ENCODE assay signal across 23 cellular contexts in genomic region chr1:247100676-247101279, GRCh38. TPM values are rescaled to one million over a fixed set of nuclear protein-coding genes. Genes with fewer than 3 reads are reported as not detected.
DNase-seq lines count a peak whose midpoint lies in the region; FAIRE-seq and TF ChIP-seq lines count a peak whose summit lies in the region.
"Had no signal": no experiment of that assay in that cellular context is flagged by ENCODE, and none has a peak within 500 bp of the region (broad histone marks: within the 10 kb centered on the region; RNA-seq: fewer than 3 reads in every experiment).

No MANE protein-coding gene starts in this region.

- H3K4me1 Mint-ChIP-seq in activated naive CD8-positive, alpha-beta T cell (ENCODE audit: low read depth), result peaks cover 20% of the 10 kb centered on the region
- H3K4me1 Mint-ChIP-seq in activated naive CD8-positive, alpha-beta T cell treated with anti-CD3 and anti-CD28 coated beads for 36 hours, result peaks cover 7% of the 10 kb centered on the region
- H3K4me1 Mint-ChIP-seq in activated T-helper 1 cell treated with anti-CD3 and anti-CD28 coated beads, Interleukin-12 subunit alpha, Interleukin-12 subunit beta, Interleukin-2, Interleukin-4 antibody, amounts not matched to agents 30 ng/mL and 10 ng/mL and 1 ng/mL, durations not matched to agents 14 hours and 24 hours and 36 hours (ENCODE audit: low read depth), result peaks cover 15% of the 10 kb centered on the region
- H3K4me1 Mint-ChIP-seq in endothelial cell (ENCODE audit: unreplicated experiment) (peaks cover 8% of the 10 kb centered on the region), type B pancreatic cell (ENCODE audit: unreplicated experiment) (peaks cover 16% of the 10 kb centered on the region), immature natural killer cell (peaks cover 20 to 30% of the 10 kb centered on the region in 2 donors)

- peak overlapping the region; percentile 3 for H3K4me3 Mint-ChIP-seq in activated naive CD8-positive, alpha-beta T cell
- no peak overlapping the region for H3K4me3 Mint-ChIP-seq in activated naive CD8-positive, alpha-beta T cell treated with anti-CD3 and anti-CD28 coated beads for 36 hours
- H3K4me3 Mint-ChIP-seq in activated T-helper 1 cell treated with anti-CD3 and anti-CD28 coated beads, Interleukin-12 subunit alpha, Interleukin-12 subunit beta, Interleukin-2, Interleukin-4 antibody, amounts not matched to agents 30 ng/mL and 10 ng/mL and 1 ng/mL, durations not matched to agents 14 hours and 24 hours and 36 hours, result peak overlapping the region; percentile 11
- H3K4me3 Mint-ChIP-seq in endothelial cell (ENCODE audit: unreplicated experiment), result peak overlapping the region; percentile 77
- peak overlapping the region; percentile 29 for H3K4me3 Mint-ChIP-seq in type B pancreatic cell
- no peak overlapping the region for H3K4me3 Mint-ChIP-seq in immature natural killer cell

- peaks cover 51% of the 10 kb centered on the region for H3K36me3 Mint-ChIP-seq in activated naive CD8-positive, alpha-beta T cell
- H3K36me3 Mint-ChIP-seq in activated naive CD8-positive, alpha-beta T cell treated with anti-CD3 and anti-CD28 coated beads for 36 hours, result peaks cover 77% of the 10 kb centered on the region
- peaks cover 52% of the 10 kb centered on the region for H3K36me3 Mint-ChIP-seq in activated T-helper 1 cell treated with anti-CD3 and anti-CD28 coated beads, Interleukin-12 subunit alpha, Interleukin-12 subunit beta, Interleukin-2, Interleukin-4 antibody, amounts not matched to agents 30 ng/mL and 10 ng/mL and 1 ng/mL, durations not matched to agents 14 hours and 24 hours and 36 hours (ENCODE audit: low read depth)
- H3K36me3 Mint-ChIP-seq in endothelial cell (ENCODE audit: low read depth, unreplicated experiment) (peaks cover 55% of the 10 kb centered on the region), type B pancreatic cell (peaks cover 55% of the 10 kb centered on the region), immature natural killer cell (peaks cover 45 to 55% (median 54%) of the 10 kb centered on the region in 3 donors)

- H3K27ac Mint-ChIP-seq in activated naive CD8-positive, alpha-beta T cell, result no peak overlapping the region
- no peak overlapping the region for H3K27ac Mint-ChIP-seq in activated naive CD8-positive, alpha-beta T cell treated with anti-CD3 and anti-CD28 coated beads for 36 hours
- H3K27ac Mint-ChIP-seq in activated T-helper 1 cell treated with anti-CD3 and anti-CD28 coated beads, Interleukin-12 subunit alpha, Interleukin-12 subunit beta, Interleukin-2, Interleukin-4 antibody, amounts not matched to agents 30 ng/mL and 10 ng/mL and 1 ng/mL, durations not matched to agents 14 hours and 24 hours and 36 hours, result no peak overlapping the region
- no peak overlapping the region for H3K27ac Mint-ChIP-seq in endothelial cell (ENCODE audit: unreplicated experiment)
- H3K27ac Mint-ChIP-seq in type B pancreatic cell, result no peak overlapping the region
- H3K27ac Mint-ChIP-seq in immature natural killer cell, result no peak overlapping the region
- H3K27ac Mint-ChIP-seq: CD4-positive, alpha-beta memory T cell had no signal

- H3K9me3 Mint-ChIP-seq in activated naive CD8-positive, alpha-beta T cell (ENCODE audit: low read depth), result peaks cover 25% of the 10 kb centered on the region
- peaks cover 57% of the 10 kb centered on the region for H3K9me3 Mint-ChIP-seq in activated naive CD8-positive, alpha-beta T cell treated with anti-CD3 and anti-CD28 coated beads for 36 hours
- peaks cover 63% of the 10 kb centered on the region for H3K9me3 Mint-ChIP-seq in activated T-helper 1 cell treated with anti-CD3 and anti-CD28 coated beads, Interleukin-12 subunit alpha, Interleukin-12 subunit beta, Interleukin-2, Interleukin-4 antibody, amounts not matched to agents 30 ng/mL and 10 ng/mL and 1 ng/mL, durations not matched to agents 14 hours and 24 hours and 36 hours
- peaks cover 14% of the 10 kb centered on the region for H3K9me3 Mint-ChIP-seq in endothelial cell (ENCODE audit: unreplicated experiment)
- H3K9me3 Mint-ChIP-seq in type B pancreatic cell, result peaks cover 10% of the 10 kb centered on the region
- peaks cover 25 to 69% (median 61%) of the 10 kb centered on the region in 6 donors for H3K9me3 Mint-ChIP-seq in immature natural killer cell

- intact Hi-C loops in activated T-helper 1 cell treated with anti-CD3 and anti-CD28 coated beads, Interleukin-12 subunit alpha, Interleukin-12 subunit beta, Interleukin-2, Interleukin-4 antibody, amounts not matched to agents 30 ng/mL and 10 ng/mL and 1 ng/mL, durations not matched to agents 14 hours and 24 hours and 36 hours (cut with micrococcal nuclease), result loop anchor here (5.0 kb wide), 2 partner anchors 232 to 533 kb away; partner anchors contain the start of genes CNST, TFB2M and ZNF496

- FAIRE-seq in GM19239 (lab: Jason Lieb, UNC), result no peak

- H3K27me3 Mint-ChIP-seq in activated naive CD8-positive, alpha-beta T cell, result no peaks in the 10 kb centered on the region
- no peaks in the 10 kb centered on the region for H3K27me3 Mint-ChIP-seq in activated naive CD8-positive, alpha-beta T cell treated with anti-CD3 and anti-CD28 coated beads for 36 hours
- H3K27me3 Mint-ChIP-seq in activated T-helper 1 cell treated with anti-CD3 and anti-CD28 coated beads, Interleukin-12 subunit alpha, Interleukin-12 subunit beta, Interleukin-2, Interleukin-4 antibody, amounts not matched to agents 30 ng/mL and 10 ng/mL and 1 ng/mL, durations not matched to agents 14 hours and 24 hours and 36 hours (ENCODE audit: insufficient read depth), result no peaks in the 10 kb centered on the region
- peaks cover 10% of the 10 kb centered on the region for H3K27me3 Mint-ChIP-seq in endothelial cell (ENCODE audit: unreplicated experiment)
- no peaks in the 10 kb centered on the region for H3K27me3 Mint-ChIP-seq in type B pancreatic cell
- H3K27me3 Mint-ChIP-seq in immature natural killer cell (ENCODE audit: low read depth in 3 of 3), result peaks cover 5 to 16% (median 6%) of the 10 kb centered on the region in 3 donors
- H3K27me3 Mint-ChIP-seq: CD4-positive, alpha-beta memory T cell had no signal

- no peak for DNase-seq in activated naive CD8-positive, alpha-beta T cell treated with anti-CD3 and anti-CD28 coated beads for 36 hours
- DNase-seq in activated T-helper 1 cell treated with anti-CD3 and anti-CD28 coated beads, Interleukin-12 subunit alpha, Interleukin-12 subunit beta, Interleukin-2, Interleukin-4 antibody, amounts not matched to agents 30 ng/mL and 10 ng/mL and 1 ng/mL, durations not matched to agents 14 hours and 24 hours and 36 hours (ENCODE audit: low spot score), result no peak
- DNase-seq in endothelial cell (ENCODE audit: low spot score), result no peak
- no peak for DNase-seq in type B pancreatic cell (ENCODE audit: extremely low spot score, unreplicated experiment)
- DNase-seq in AG08395 (ENCODE audit: low spot score), result no peak
- no peak for DNase-seq in immature natural killer cell
- no peak for DNase-seq in GM19239 (ENCODE audit: insufficient read length, low spot score)
- DNase-seq: 8988T; ACHN; CD4-positive, alpha-beta memory T cell; COR-L47; DMS53; KBM-7; MV-4-11; NCI-H1105; NCI-H1436 treated with DMSO at 0.1 percent for 48 hours; NCI-H2029; NCI-H446 treated with DMSO at 0.1 percent for 48 hours; NCI-H526; NCI-H82; NK-92 treated with Interleukin-12 subunit alpha and Interleukin-12 subunit beta, amount 100 ng/mL, for 24 hours; SHP77 had no signal

- TF ChIP-seq CTCF in endothelial cell (IDR thresholded peaks at IDR 0.05; ENCODE audit: unreplicated experiment) (no peak), type B pancreatic cell (conservative IDR thresholded peaks at IDR 0.05) (no peak)

RNA-seq across cellular contexts. Expression of gene ZNF669, which starts 3.4 kb away (rescaled TPM):
- 10 to 100 TPM in 1 of 2 experiments, 1 to 10 TPM in 1; 9.6 to 10.2 TPM for total RNA-seq in activated naive CD8-positive, alpha-beta T cell treated with anti-CD3 and anti-CD28 coated beads for 36 hours
- total RNA-seq in activated T-helper 1 cell treated with anti-CD3 and anti-CD28 coated beads, Interleukin-12 subunit alpha, Interleukin-12 subunit beta, Interleukin-2, Interleukin-4 antibody, amounts not matched to agents 30 ng/mL and 10 ng/mL and 1 ng/mL, durations not matched to agents 14 hours and 24 hours and 36 hours, result 8.0 and 9.5 TPM in 2 replicates
- 21.7 TPM for total RNA-seq in endothelial cell (ENCODE audit: unreplicated experiment)
- 19.8 and 21.3 TPM in 2 replicates for total RNA-seq in type B pancreatic cell (ENCODE audit: low replicate concordance)
- polyA plus RNA-seq in immature natural killer cell, result 10 to 100 TPM; 17.4 to 31.3 (median 19.6) TPM

RNA-seq across cellular contexts. Expression of gene ZNF670, which starts 22.2 kb away (rescaled TPM):
- 1 to 10 TPM; 5.5 to 5.9 TPM for total RNA-seq in activated naive CD8-positive, alpha-beta T cell treated with anti-CD3 and anti-CD28 coated beads for 36 hours
- 2.5 and 2.9 TPM in 2 replicates for total RNA-seq in activated T-helper 1 cell treated with anti-CD3 and anti-CD28 coated beads, Interleukin-12 subunit alpha, Interleukin-12 subunit beta, Interleukin-2, Interleukin-4 antibody, amounts not matched to agents 30 ng/mL and 10 ng/mL and 1 ng/mL, durations not matched to agents 14 hours and 24 hours and 36 hours
- total RNA-seq in endothelial cell (ENCODE audit: unreplicated experiment) (9.7 TPM), type B pancreatic cell (ENCODE audit: low replicate concordance) (6.6 and 8.5 TPM in 2 replicates)
- polyA plus RNA-seq in immature natural killer cell, result 1 to 10 TPM in 1 of 3 donors, under 1 TPM in 1, not detected in 1; 0.88 to 1.1 TPM

Comparison
In these comparisons a context has a peak if more than half of its experiments do, and no peak if none do; other contexts are left out.
1. H3K4me3 Mint-ChIP-seq: peak in activated naive CD8-positive, alpha-beta T cell (single experiment), activated T-helper 1 cell treated with anti-CD3 and anti-CD28 coated beads, Interleukin-12 subunit alpha, Interleukin-12 subunit beta, Interleukin-2, Interleukin-4 antibody, amounts not matched to agents 30 ng/mL and 10 ng/mL and 1 ng/mL, durations not matched to agents 14 hours and 24 hours and 36 hours (single experiment), endothelial cell (single experiment) and type B pancreatic cell (single experiment); none in activated naive CD8-positive, alpha-beta T cell treated with anti-CD3 and anti-CD28 coated beads for 36 hours (single experiment) and immature natural killer cell (0 of 5).